22 cellular contexts compared by ENCODE assay signal in the genomic region with DNA sequence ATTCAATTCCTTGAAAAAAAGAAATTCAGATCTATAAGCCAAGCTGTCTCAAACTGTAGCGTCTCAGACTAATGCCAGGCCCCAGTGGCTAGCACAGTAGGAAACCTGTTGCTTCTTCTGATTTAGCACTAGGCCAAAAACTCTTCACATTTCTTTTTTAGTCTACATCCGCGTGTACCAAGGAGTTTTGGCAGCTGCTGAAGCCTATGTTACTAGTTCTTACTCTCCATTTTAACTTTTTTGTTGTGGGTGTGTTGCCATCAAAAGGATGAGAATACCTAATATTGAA.
"Had no signal": no experiment of that assay in that cellular context is flagged by ENCODE, and none has a peak within 500 bp of the region (broad histone marks: within the 10 kb centered on the region; RNA-seq: fewer than 3 reads in every experiment).

No MANE protein-coding gene starts in this region.

- H3K9me3 Mint-ChIP-seq: activated naive CD4-positive, alpha-beta T cell treated with anti-CD3 and anti-CD28 coated beads for 36 hours; natural killer cell had no signal

- H3K27ac ChIP-seq: body of pancreas, cardiac muscle cell, heart right ventricle, sigmoid colon, thoracic aorta, upper lobe of right lung, WERI-Rb-1 had no signal

- H3K4me1 ChIP-seq: body of pancreas, sigmoid colon, upper lobe of right lung had no signal

- H3K9me3 ChIP-seq: body of pancreas, heart right ventricle, sigmoid colon, thoracic aorta, upper lobe of right lung had no signal

- FAIRE-seq: endometrium, TTC549 had no signal

- DNase-seq: activated CD4-positive, alpha-beta T cell treated with anti-CD3 and anti-CD28 coated beads, Interleukin-2, amount 50 U/mL, for 4 hours; activated effector memory CD4-positive, alpha-beta T cell treated with Interleukin-2 at 50 U/mL for 16 hours; activated naive CD4-positive, alpha-beta T cell treated with anti-CD3 and anti-CD28 coated beads for 36 hours; body of pancreas; cortex of kidney; heart right ventricle; left ventricle myocardium superior; mammary epithelial cell; midbrain; natural killer cell; retina; sigmoid colon; stimulated activated CD4-positive, alpha-beta T cell treated with anti-CD3 and anti-CD28 coated beads, Interleukin-2, amount 100 ng/mL, for 48 hours; stimulated activated naive CD4-positive, alpha-beta T cell; T-helper 1 cell; upper lobe of right lung; WERI-Rb-1 had no signal

- H3K27me3 ChIP-seq: cardiac muscle cell, sigmoid colon had no signal

- H3K27ac Mint-ChIP-seq: natural killer cell, progenitor cell of endocrine pancreas had no signal

- H3K4me3 ChIP-seq: body of pancreas, cardiac muscle cell, heart right ventricle, sigmoid colon, thoracic aorta, upper lobe of right lung had no signal

- H3K4me3 Mint-ChIP-seq: activated naive CD4-positive, alpha-beta T cell treated with anti-CD3 and anti-CD28 coated beads for 36 hours; natural killer cell had no signal

- ATAC-seq: body of pancreas, heart right ventricle, left ventricle myocardium superior, natural killer cell, upper lobe of right lung had no signal

- H3K36me3 ChIP-seq: cardiac muscle cell, heart right ventricle, sigmoid colon, thoracic aorta, upper lobe of right lung, WERI-Rb-1 had no signal
